8 cellular contexts compared by ENCODE assay signal in genomic region chr3:28916713-28917499, GRCh38.
DNase-seq lines count a peak whose midpoint lies in the region; ATAC-seq lines count a peak whose summit lies in the region.

No MANE protein-coding gene starts in this region.

- H3K36me3 ChIP-seq in muscle layer of colon (ENCODE audit: insufficient read depth, low read length), result no peaks in the 10 kb centered on the region

- in situ Hi-C loops in G401 (cut with HindIII; ENCODE audit: low sequenced_read_pairs), result no loop called here
- in situ Hi-C loops in SK-MEL-5 (cut with HindIII; ENCODE audit: low pct_unique_long_range_greater_than_20kb, low sequenced_read_pairs), result no loop called here

- no peak overlapping the region for H3K27ac Mint-ChIP-seq in T-helper 17 cell

- no peak overlapping the region for H3K4me3 Mint-ChIP-seq in T-helper 17 cell

- H3K9me3 ChIP-seq in muscle layer of colon (ENCODE audit: low read length) (no peaks in the 10 kb centered on the region), T-helper 17 cell (ENCODE audit: control insufficient read depth, low read length, poor library complexity, severe bottlenecking) (no peaks in the 10 kb centered on the region)

- DNase-seq in G401 (ENCODE audit: low spot score), result peak; percentile 49
- peak; percentile 87 for DNase-seq in SK-MEL-5 (ENCODE audit: low read depth, low spot score)
- no peak for DNase-seq in T-helper 17 cell
- DNase-seq in activated gamma-delta T cell (lab: John Stamatoyannopoulos, UW), result no peak

- peak overlapping the region; percentile 40 for H3K27ac ChIP-seq in muscle layer of colon (ENCODE audit: low read depth, low read length)

- no peaks in the 10 kb centered on the region for H3K36me3 Mint-ChIP-seq in T-helper 17 cell (ENCODE audit: low read depth)

- peak overlapping the region; percentile 37 for H3K9ac ChIP-seq in muscle layer of colon (ENCODE audit: low read length)

- peaks cover 23% of the 10 kb centered on the region for H3K4me1 ChIP-seq in muscle layer of colon (ENCODE audit: insufficient read depth, low read length)

- no peaks in the 10 kb centered on the region for H3K27me3 ChIP-seq in muscle layer of colon (ENCODE audit: control insufficient read depth in 1 of 2, insufficient read depth in 2 of 2, low read length in 2 of 2)

- H3K27me3 Mint-ChIP-seq in T-helper 17 cell, result no peaks in the 10 kb centered on the region

- no peaks in the 10 kb centered on the region for H3K4me1 Mint-ChIP-seq in T-helper 17 cell

- H3K4me3 ChIP-seq in muscle layer of colon (ENCODE audit: low read depth in 1 of 2, low read length in 2 of 2), result peak overlapping the region in 1 of 2 donors; percentile 65

- peak; percentile 92 for ATAC-seq in GM19455 (IDR thresholded peaks at IDR 0.05; ENCODE audit: unreplicated experiment)
- ATAC-seq in HG03432 (IDR thresholded peaks at IDR 0.05; ENCODE audit: unreplicated experiment), result peak; percentile 90
- ATAC-seq in esophagus mucosa, result peak; percentile 49
- no peak for ATAC-seq in T-helper 17 cell

Comparison
In these comparisons a context has a peak if more than half of its experiments do, and no peak if none do; other contexts are left out.
1. DNase-seq: peak in G401 (single experiment) and SK-MEL-5 (single experiment); none in T-helper 17 cell (0 of 3) and activated gamma-delta T cell (single experiment).